ENCODE assay signal across 1 cellular context in genomic region chr4:138099385-138099784, GRCh38.
TF ChIP-seq lines count a peak whose summit lies in the region.

No MANE protein-coding gene starts in this region.

TF ChIP-seq in HepG2, 621 proteins besides CTCF, POLR2A, EP300 and RAD21 (continued from another document):
- TF ChIP-seq SOX13 (IDR thresholded peaks at IDR 0.05) (no peak), SOX13 (CRISPR knock-in tag; conservative IDR thresholded peaks at IDR 0.05 in 1 of 2, IDR thresholded peaks at IDR 0.05 in 1 of 2) (peak in 1 of 2 experiments; percentile 61; a peak in 1 of 4 replicates), SOX6 (IDR thresholded peaks at IDR 0.05) (no peak), SOX6 (CRISPR knock-in tag; IDR thresholded peaks at IDR 0.05) (peak; percentile 44; the same call in 1 of the 2 replicates), FOXP4 (CRISPR knock-in tag; IDR thresholded peaks at IDR 0.05) (0 out of 2 replicates have a peak, but pooled peaks have one; percentile 14), FOXA3 (CRISPR knock-in tag; IDR thresholded peaks at IDR 0.05) (no peak)
